ENCODE assay signal across 27 cellular contexts in genomic region chrX:131671714-131672113, GRCh38.
DNase-seq lines count a peak whose midpoint lies in the region; ATAC-seq and TF ChIP-seq lines count a peak whose summit lies in the region.
"Had no signal": no experiment of that assay in that cellular context is flagged by ENCODE, and none has a peak within 500 bp of the region (broad histone marks: within the 10 kb centered on the region; RNA-seq: fewer than 3 reads in every experiment).

No MANE protein-coding gene starts in this region.

- DNase-seq in left ventricle myocardium superior (no peak), Right ventricle myocardium inferior (ENCODE audit: missing footprints) (no peak), adrenal gland (peak in 6 of 7 donors; percentile 17 to 58 (median 36)), sigmoid colon (peak; percentile 69), GDM1 (lab: John Stamatoyannopoulos, UW) (no peak), body of pancreas (no peak)
- DNase-seq: Caco-2; CD4-positive, alpha-beta memory T cell; DMS 273 treated with DMSO at 0.1 percent for 48 hours; DND-41; GM23248; H9; HFFc6; Karpas-422; MG63; NCI-H1048; NCI-H2029 treated with DMSO at 0.1 percent for 48 hours; NCI-H2171; NCI-H345; NCI-H524 treated with DMSO at 0.1 percent for 48 hours; NCI-H82; PC-3; RPMI8226; SHP77 treated with DMSO at 0.1 percent for 48 hours had no signal

- H3K4me3 ChIP-seq in adrenal gland (no peak overlapping the region), sigmoid colon (no peak overlapping the region), body of pancreas (no peak overlapping the region)
- H3K4me3 ChIP-seq: BLaER1, GM23248, MG63, SK-N-MC had no signal

- H3K36me3 ChIP-seq in adrenal gland (replicated peaks in 1 of 2) (no peaks in the 10 kb centered on the region), sigmoid colon (no peaks in the 10 kb centered on the region), body of pancreas (replicated peaks in 1 of 2; ENCODE audit: insufficient read depth in 1 of 2, low read depth in 2 of 2) (no peaks in the 10 kb centered on the region)
- H3K36me3 ChIP-seq: BLaER1, MG63 had no signal

- H3K27ac ChIP-seq in adrenal gland (no peak overlapping the region), sigmoid colon (peak overlapping the region in 2 of 4 donors; percentile 18 to 62), body of pancreas (no peak overlapping the region)
- H3K27ac ChIP-seq: BLaER1, GM23248, SK-N-MC had no signal

- peaks cover 11% of the 10 kb centered on the region for H3K27me3 ChIP-seq in adrenal gland
- H3K27me3 ChIP-seq in sigmoid colon: no peaks in the 10 kb centered on the region
- no peaks in the 10 kb centered on the region for H3K27me3 ChIP-seq in body of pancreas
- H3K27me3 ChIP-seq: MG63 had no signal

- H3K9me3 ChIP-seq in adrenal gland (replicated peaks in 1 of 3) (no peaks in the 10 kb centered on the region), sigmoid colon (no peaks in the 10 kb centered on the region), body of pancreas (no peaks in the 10 kb centered on the region)
- H3K9me3 ChIP-seq: BLaER1, Caco-2, MG63 had no signal

- TF ChIP-seq POLR2A in adrenal gland (IDR thresholded peaks at IDR 0.05) (no peak), sigmoid colon (IDR thresholded peaks at IDR 0.05) (no peak), body of pancreas (IDR thresholded peaks at IDR 0.05) (no peak)

- 32 to 40% (median 38%) methylated on average over 2 of the region's 2 CpGs for WGBS in adrenal gland, 4 donors
- 44 to 59% methylated on average over 2 of the region's 2 CpGs for WGBS in sigmoid colon, 2 donors
- 4 to 39% methylated on average over 2 of the region's 2 CpGs for WGBS in body of pancreas, 2 donors

- H3K4me1 ChIP-seq in adrenal gland (replicated peaks in 1 of 2) (no peaks in the 10 kb centered on the region), sigmoid colon (no peaks in the 10 kb centered on the region), body of pancreas (no peaks in the 10 kb centered on the region)
- H3K4me1 ChIP-seq: BLaER1, Caco-2 had no signal

- ATAC-seq in left ventricle myocardium superior (peak; percentile 30), Right ventricle myocardium inferior (no peak), body of pancreas (no peak), GM18511 (IDR thresholded peaks at IDR 0.05; ENCODE audit: unreplicated experiment) (no peak)
- ATAC-seq: PC-3 had no signal

- intact Hi-C loops in left ventricle myocardium superior (cut with micrococcal nuclease) (no loop called here), Right ventricle myocardium inferior (cut with DNase I) (no loop called here), adrenal gland (cut with DNase I) (no loop called here), sigmoid colon (cut with DNase I) (no loop called here), body of pancreas (cut with DNase I) (no loop called here)

- no peak for TF ChIP-seq CTCF in adrenal gland (IDR thresholded peaks at IDR 0.05)
- TF ChIP-seq CTCF in sigmoid colon (IDR thresholded peaks at IDR 0.05): no peak
- TF ChIP-seq CTCF in body of pancreas (IDR thresholded peaks at IDR 0.05): no peak

- peak; percentile 37 to 94 (median 78) for TF ChIP-seq EP300 in sigmoid colon (IDR thresholded peaks at IDR 0.05)

Comparison
In these comparisons a context has a peak if more than half of its experiments do, and no peak if none do; other contexts are left out.
1. DNase-seq: peak in adrenal gland (6 of 7) and sigmoid colon (single experiment); none in left ventricle myocardium superior (single experiment), Right ventricle myocardium inferior (single experiment), GDM1 (single experiment) and body of pancreas (0 of 4).